ENCODE assay signal across 18 cellular contexts in genomic region chr20:57743450-57744095, GRCh38. TPM values are rescaled to one million over a fixed set of nuclear protein-coding genes. Genes with fewer than 3 reads are reported as not detected.
DNase-seq lines count a peak whose midpoint lies in the region; ATAC-seq, FAIRE-seq and TF ChIP-seq lines count a peak whose summit lies in the region.
"Had no signal": no experiment of that assay in that cellular context is flagged by ENCODE, and none has a peak within 500 bp of the region (broad histone marks: within the 10 kb centered on the region; RNA-seq: fewer than 3 reads in every experiment).

No MANE protein-coding gene starts in this region.

- TF ChIP-seq POLR2A in gastrocnemius medialis (IDR thresholded peaks at IDR 0.05) = no peak

- no peak for FAIRE-seq in kidney (lab: Jason Lieb, UNC)
- FAIRE-seq in small intestine (lab: Jason Lieb, UNC) = no peak

- intact Hi-C loops in kidney (cut with DNase I) (no loop called here), gastrocnemius medialis (cut with DNase I; ENCODE audit: low total_unique reads) (no loop called here)

- DNase-seq in HT-29 (ENCODE audit: low spot score) = peak; percentile 23
- DNase-seq in NCI-H69 (lab: John Stamatoyannopoulos, UW) = peak; percentile 9
- DNase-seq in kidney = peak; percentile 15
- DNase-seq in small intestine = peak; percentile 41
- DNase-seq in NCI-H1436 (lab: John Stamatoyannopoulos, UW) = no peak
- DNase-seq in HuH-7.5 (ENCODE audit: low spot score) = no peak
- DNase-seq in stimulated activated CD4-positive, alpha-beta T cell treated with anti-CD3 and anti-CD28 coated beads, Interleukin-4, amount 100 ng/mL, for 1 hour = no peak
- no peak for DNase-seq in gastrocnemius medialis
- DNase-seq: BE2C; Calu3; CD4-positive, alpha-beta T cell; DMS53; HFFc6; NCI-H1048; NCI-H1694; NCI-H226; NCI-H526 treated with DMSO at 0.1 percent for 48 hours had no signal

- no peak for ATAC-seq in gastrocnemius medialis

- peaks cover 6 to 7% of the 10 kb centered on the region in 2 donors for H3K4me1 ChIP-seq in kidney (ENCODE audit: control insufficient read depth in 1 of 2, insufficient read depth in 1 of 2, low read depth in 1 of 2, low read length in 2 of 2)
- H3K4me1 ChIP-seq in small intestine (ENCODE audit: control insufficient read depth in 2 of 2, insufficient read depth in 1 of 2, low read depth in 1 of 2, low read length in 1 of 2) = peaks cover 0 to 3% of the 10 kb centered on the region in 2 donors
- peaks cover 9 to 11% of the 10 kb centered on the region in 2 donors for H3K4me1 ChIP-seq in gastrocnemius medialis

- no peak overlapping the region for H3K27ac ChIP-seq in kidney (ENCODE audit: low read depth in 2 of 2, low read length in 2 of 2)
- no peak overlapping the region for H3K27ac ChIP-seq in small intestine (ENCODE audit: low read depth in 1 of 2, low read length in 1 of 2)
- H3K27ac ChIP-seq in gastrocnemius medialis = no peak overlapping the region
- H3K27ac ChIP-seq: SJSA1 had no signal

- H3K9me3 ChIP-seq in kidney (ENCODE audit: control insufficient read depth in 1 of 2, low read length in 2 of 2) = no peaks in the 10 kb centered on the region
- no peaks in the 10 kb centered on the region for H3K9me3 ChIP-seq in small intestine (ENCODE audit: control insufficient read depth, low read depth)
- H3K9me3 ChIP-seq in gastrocnemius medialis = no peaks in the 10 kb centered on the region
- H3K9me3 ChIP-seq: BE2C, SJSA1 had no signal

- H3K36me3 ChIP-seq in kidney (ENCODE audit: control insufficient read depth in 1 of 2, insufficient read depth in 2 of 2, low read length in 2 of 2) = no peaks in the 10 kb centered on the region
- no peaks in the 10 kb centered on the region for H3K36me3 ChIP-seq in small intestine (ENCODE audit: control insufficient read depth in 2 of 2, insufficient read depth in 2 of 2, low read length in 2 of 2)
- H3K36me3 ChIP-seq in gastrocnemius medialis = no peaks in the 10 kb centered on the region
- H3K36me3 ChIP-seq: BE2C, SJSA1 had no signal

- WGBS in small intestine, 3 donors = 23 to 66% (median 35%) methylated on average over 10 of the region's 10 CpGs

- TF ChIP-seq CTCF in kidney (IDR thresholded peaks at IDR 0.05; ENCODE audit: borderline replicate concordance, extremely low read depth, insufficient read depth) (no peak), gastrocnemius medialis (IDR thresholded peaks at IDR 0.05 in 4 of 5, conservative IDR thresholded peaks at IDR 0.05 in 1 of 5) (no peak)

- in situ Hi-C loops in gastrocnemius medialis (cut with MboI; ENCODE audit: low sequenced_read_pairs in 4 of 4) = no loop called here

- H3K4me3 ChIP-seq in kidney (ENCODE audit: low read length in 2 of 2) (no peak overlapping the region), small intestine (ENCODE audit: low read depth in 1 of 2, low read length in 2 of 2) (no peak overlapping the region), gastrocnemius medialis (no peak overlapping the region)
- H3K4me3 ChIP-seq: SJSA1 had no signal

- H3K27me3 ChIP-seq in small intestine (ENCODE audit: control insufficient read depth in 2 of 2, insufficient read depth in 2 of 2, low read length in 2 of 2) = peaks cover 0 to 3% of the 10 kb centered on the region in 2 donors
- H3K27me3 ChIP-seq in gastrocnemius medialis = no peaks in the 10 kb centered on the region
- H3K27me3 ChIP-seq: BE2C, SJSA1 had no signal

- no peak overlapping the region for H3K9ac ChIP-seq in kidney (ENCODE audit: low read length in 2 of 2)

RNA-seq across cellular contexts. Expression of gene PMEPA1, which starts 33.8 kb away (rescaled TPM):
- total RNA-seq in HT-29 (2014; rRNA removed; shearing (Covaris generic)) = 47.7 and 66.2 TPM in 2 replicates
- 30.4 TPM for total RNA-seq in kidney
- polyA plus RNA-seq in kidney (ENCODE audit: insufficient read depth, low read depth, low replicate concordance) = 12.9 TPM
- polyA plus RNA-seq in small intestine = 10 to 100 TPM in 1 of 3 donors, 1 to 10 TPM in 2; 4.0 to 12.0 (median 7.3) TPM
- 1 to 10 TPM; 1.5 to 8.1 (median 5.8) TPM for total RNA-seq in gastrocnemius medialis

Comparison
In these comparisons a context has a peak if more than half of its experiments do, and no peak if none do; other contexts are left out.
1. DNase-seq: peak in HT-29 (single experiment), NCI-H69 (single experiment), kidney (single experiment) and small intestine (single experiment); none in NCI-H1436 (single experiment), HuH-7.5 (single experiment), stimulated activated CD4-positive, alpha-beta T cell treated with anti-CD3 and anti-CD28 coated beads, Interleukin-4, amount 100 ng/mL, for 1 hour (single experiment) and gastrocnemius medialis (0 of 2).